13 cellular contexts compared by ENCODE assay signal in genomic region chr20:51345601-51346101, GRCh38.
A peak's percentile ranks its signal among the peaks of the same experiment; 100 is the strongest.
DNase-seq lines count a peak whose midpoint lies in the region; ATAC-seq and TF ChIP-seq lines count a peak whose summit lies in the region.
"Had no signal": no experiment of that assay in that cellular context is flagged by ENCODE, and none has a peak within 500 bp of the region (broad histone marks: within the 10 kb centered on the region; RNA-seq: fewer than 3 reads in every experiment).

No MANE protein-coding gene starts in this region.

- TF ChIP-seq CTCF in GM20000 (IDR thresholded peaks at IDR 0.05; ENCODE audit: extremely low read depth, missing control alignments): no peak

- H3K9me3 Mint-ChIP-seq in stimulated activated naive B cell treated with anti-CD40 and anti-IgM and Interleukin-4, amounts not matched to agents 10 μg/mL and 1 μg/mL and 100 μg/mL, for 72 hours: peaks cover 5 to 13% of the 10 kb centered on the region in 2 donors
- no peaks in the 10 kb centered on the region for H3K9me3 Mint-ChIP-seq in immature natural killer cell

- H3K27me3 Mint-ChIP-seq in stimulated activated naive B cell treated with anti-CD40 and anti-IgM and Interleukin-4, amounts not matched to agents 10 μg/mL and 1 μg/mL and 100 μg/mL, for 72 hours: peaks cover 29 to 33% of the 10 kb centered on the region in 2 donors
- peaks cover 0 to 7% (median 2%) of the 10 kb centered on the region in 3 donors for H3K27me3 Mint-ChIP-seq in immature natural killer cell (ENCODE audit: low read depth in 3 of 3)
- H3K27me3 Mint-ChIP-seq: activated CD4-positive, alpha-beta memory T cell treated with anti-CD3 and anti-CD28 coated beads for 36 hours; activated naive CD8-positive, alpha-beta T cell treated with anti-CD3 and anti-CD28 coated beads for 36 hours had no signal

- no peak overlapping the region for H3K4me3 Mint-ChIP-seq in stimulated activated naive B cell treated with anti-CD40 and anti-IgM and Interleukin-4, amounts not matched to agents 10 μg/mL and 1 μg/mL and 100 μg/mL, for 72 hours
- no peak overlapping the region for H3K4me3 Mint-ChIP-seq in immature natural killer cell
- H3K4me3 Mint-ChIP-seq: activated CD4-positive, alpha-beta memory T cell treated with anti-CD3 and anti-CD28 coated beads for 36 hours; activated naive CD8-positive, alpha-beta T cell treated with anti-CD3 and anti-CD28 coated beads for 36 hours; type B pancreatic cell had no signal

- POLR2A ChIA-PET in HEK293T (lab: Yijun Ruan, JAX): no interaction called here

- peak; percentile 64 for DNase-seq in HT1080 (ENCODE audit: low read depth)
- DNase-seq in SKM-1 treated with dmso at 0.1 percent for 144 hours (lab: John Stamatoyannopoulos, UW; ENCODE audit: unreplicated experiment): peak; percentile 60
- DNase-seq in fibroblast of peridontal ligament (ENCODE audit: extremely low read depth): peak; percentile 78
- DNase-seq in stimulated activated naive B cell treated with anti-CD40 and anti-IgM and Interleukin-4, amounts not matched to agents 10 μg/mL and 1 μg/mL and 100 μg/mL, for 72 hours: no peak
- DNase-seq in HEK293T (ENCODE audit: extremely low spot score): no peak
- DNase-seq in immature natural killer cell: no peak
- DNase-seq in GM20000 (ENCODE audit: low spot score): no peak
- no peak for DNase-seq in NCI-H187 (lab: John Stamatoyannopoulos, UW)
- DNase-seq: activated CD4-positive, alpha-beta memory T cell treated with anti-CD3 and anti-CD28 coated beads for 36 hours; activated naive CD8-positive, alpha-beta T cell treated with anti-CD3 and anti-CD28 coated beads for 36 hours; posterior cingulate gyrus had no signal

- CTCF ChIA-PET in HEK293T (lab: Yijun Ruan, JAX): no interaction called here

- ATAC-seq in stimulated activated naive B cell treated with anti-CD40 and anti-IgM and Interleukin-4, amounts not matched to agents 10 μg/mL and 1 μg/mL and 100 μg/mL, for 72 hours (replicated peaks): peak; percentile 36 to 47
- ATAC-seq: left lung had no signal

- peaks cover 3 to 9% of the 10 kb centered on the region in 2 donors for H3K36me3 Mint-ChIP-seq in stimulated activated naive B cell treated with anti-CD40 and anti-IgM and Interleukin-4, amounts not matched to agents 10 μg/mL and 1 μg/mL and 100 μg/mL, for 72 hours
- H3K36me3 Mint-ChIP-seq in immature natural killer cell: peaks cover 16 to 27% (median 26%) of the 10 kb centered on the region in 3 donors
- H3K36me3 Mint-ChIP-seq: activated CD4-positive, alpha-beta memory T cell treated with anti-CD3 and anti-CD28 coated beads for 36 hours; activated naive CD8-positive, alpha-beta T cell treated with anti-CD3 and anti-CD28 coated beads for 36 hours; type B pancreatic cell had no signal

- H3K4me1 Mint-ChIP-seq in stimulated activated naive B cell treated with anti-CD40 and anti-IgM and Interleukin-4, amounts not matched to agents 10 μg/mL and 1 μg/mL and 100 μg/mL, for 72 hours: peaks cover 3 to 6% of the 10 kb centered on the region in 2 donors
- no peaks in the 10 kb centered on the region for H3K4me1 Mint-ChIP-seq in immature natural killer cell
- H3K4me1 Mint-ChIP-seq: activated naive CD8-positive, alpha-beta T cell treated with anti-CD3 and anti-CD28 coated beads for 36 hours had no signal

- H3K27ac Mint-ChIP-seq in stimulated activated naive B cell treated with anti-CD40 and anti-IgM and Interleukin-4, amounts not matched to agents 10 μg/mL and 1 μg/mL and 100 μg/mL, for 72 hours: no peak overlapping the region
- H3K27ac Mint-ChIP-seq in immature natural killer cell: no peak overlapping the region
- H3K27ac Mint-ChIP-seq: activated CD4-positive, alpha-beta memory T cell treated with anti-CD3 and anti-CD28 coated beads for 36 hours; activated naive CD8-positive, alpha-beta T cell treated with anti-CD3 and anti-CD28 coated beads for 36 hours; type B pancreatic cell had no signal

TF ChIP-seq in HEK293T, 16 proteins besides CTCF, POLR2A, EP300 and RAD21:
- TF ChIP-seq PKNOX1 (IDR thresholded peaks at IDR 0.05) (no peak), FOXM1 (IDR thresholded peaks at IDR 0.05; ENCODE audit: borderline replicate concordance) (no peak), FOXK2 (IDR thresholded peaks at IDR 0.05) (no peak), SP1 (IDR thresholded peaks at IDR 0.05) (no peak), HDGF (IDR thresholded peaks at IDR 0.05; ENCODE audit: borderline replicate concordance) (no peak), ARNT (IDR thresholded peaks at IDR 0.05) (no peak), ZNF384 (IDR thresholded peaks at IDR 0.05) (no peak), NFRKB (IDR thresholded peaks at IDR 0.05) (no peak), ELF4 (IDR thresholded peaks at IDR 0.05) (no peak), L3MBTL2 (conservative IDR thresholded peaks at IDR 0.05) (no peak), BHLHE40 (IDR thresholded peaks at IDR 0.05; ENCODE audit: borderline replicate concordance) (no peak), SUZ12 (IDR thresholded peaks at IDR 0.05) (no peak), LEF1 (IDR thresholded peaks at IDR 0.05; ENCODE audit: borderline replicate concordance) (no peak), FOXA1 (IDR thresholded peaks at IDR 0.05) (no peak)

Comparison
In these comparisons a context has a peak if more than half of its experiments do, and no peak if none do; other contexts are left out.
1. DNase-seq: peak in HT1080 (single experiment), SKM-1 treated with dmso at 0.1 percent for 144 hours (single experiment) and fibroblast of peridontal ligament (single experiment); none in stimulated activated naive B cell treated with anti-CD40 and anti-IgM and Interleukin-4, amounts not matched to agents 10 μg/mL and 1 μg/mL and 100 μg/mL, for 72 hours (single experiment), HEK293T (single experiment), immature natural killer cell (0 of 3), GM20000 (single experiment) and NCI-H187 (0 of 2).